22 cellular contexts compared by ENCODE assay signal in genomic region chr10:34061846-34062245, GRCh38.
"Had no signal": no experiment of that assay in that cellular context is flagged by ENCODE, and none has a peak within 500 bp of the region (broad histone marks: within the 10 kb centered on the region; RNA-seq: fewer than 3 reads in every experiment).

No MANE protein-coding gene starts in this region.

- H3K4me3 ChIP-seq: coronary artery, heart left ventricle, left ventricle myocardium inferior, lower lobe of right lung, psoas muscle, skin epidermis, stomach, thoracic aorta had no signal

- H3K4me1 ChIP-seq: left ventricle myocardium inferior, lower lobe of right lung, psoas muscle, stomach had no signal

- H3K36me3 ChIP-seq: heart left ventricle, left ventricle myocardium inferior, lower lobe of right lung, stomach, thoracic aorta had no signal

- FAIRE-seq: endothelial cell of umbilical vein, islet of Langerhans, urothelium cell line had no signal

- DNase-seq: effector CD4-positive, alpha-beta T cell; endodermal cell; foreskin melanocyte; heart left ventricle; hippocampal formation; left cardiac atrium; left ventricle myocardium inferior; lower lobe of right lung; midbrain; naive B cell; psoas muscle; stimulated activated CD4-positive, alpha-beta T cell treated with anti-CD3 and anti-CD28 coated beads, Interleukin-2, amount 100 ng/mL, for 24 hours; stimulated activated naive CD4-positive, alpha-beta T cell; stomach; substantia nigra; trophoblast cell had no signal

- H3K27ac ChIP-seq: coronary artery, heart left ventricle, left ventricle myocardium inferior, lower lobe of right lung, psoas muscle, skin epidermis, stomach, thoracic aorta had no signal

- H3K27me3 ChIP-seq: heart left ventricle, stomach had no signal
